12 cellular contexts compared by ENCODE assay signal in the genomic region with DNA sequence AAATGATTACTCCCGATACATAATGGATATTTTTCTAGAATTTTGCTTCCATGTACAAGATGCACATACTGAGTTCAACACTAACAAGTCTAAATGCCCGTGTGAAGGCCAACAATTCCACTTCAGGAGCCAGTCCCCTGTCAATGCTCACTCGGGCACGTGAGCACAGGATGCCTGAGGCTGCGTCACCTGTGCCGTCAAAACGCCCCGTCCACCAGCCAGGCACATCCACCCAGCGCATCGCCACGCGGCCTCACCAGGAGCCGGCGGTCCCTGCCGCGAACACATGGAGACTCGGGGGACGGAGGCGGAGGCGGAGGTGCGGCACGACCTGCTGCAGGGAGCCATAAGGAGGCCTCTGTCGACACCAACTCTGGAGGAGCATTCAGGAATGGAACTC. TPM values are rescaled to one million over a fixed set of nuclear protein-coding genes. Genes with fewer than 3 reads are reported as not detected.
DNase-seq lines count a peak whose midpoint lies in the region; ATAC-seq and TF ChIP-seq lines count a peak whose summit lies in the region.
"Had no signal": no experiment of that assay in that cellular context is flagged by ENCODE, and none has a peak within 500 bp of the region (broad histone marks: within the 10 kb centered on the region; RNA-seq: fewer than 3 reads in every experiment).

No MANE protein-coding gene starts in this region.

- ATAC-seq in HG03520 (IDR thresholded peaks at IDR 0.05; ENCODE audit: unreplicated experiment), result no peak

- intact Hi-C loops in transverse colon (cut with DNase I; ENCODE audit: low total_unique reads), result loop anchor here (10.0 kb wide), 1 partner anchor 215 kb away; no protein-coding TSS in a partner anchor

- no peak for TF ChIP-seq POLR2A in transverse colon (IDR thresholded peaks at IDR 0.05)

- no peak overlapping the region for H3K4me3 ChIP-seq in transverse colon
- H3K4me3 ChIP-seq: HAP-1 had no signal

- H3K9me3 ChIP-seq in transverse colon, result no peaks in the 10 kb centered on the region
- H3K9me3 ChIP-seq: HAP-1, SK-N-SH had no signal

- no peak for TF ChIP-seq CTCF in transverse colon (IDR thresholded peaks at IDR 0.05)

- peaks cover 0 to 4% (median 2%) of the 10 kb centered on the region in 4 donors for H3K36me3 ChIP-seq in transverse colon

- DNase-seq in activated CD8-positive, alpha-beta memory T cell treated with anti-CD3 and anti-CD28 coated beads, Interleukin-2, amount 50 U/mL, for 48 hours, result peak; percentile 44
- no peak for DNase-seq in activated CD8-positive, alpha-beta memory T cell treated with anti-CD3 and anti-CD28 coated beads, Interleukin-2, amount 50 U/mL, for 4 hours
- DNase-seq in ecto neural progenitor cell (ENCODE audit: low spot score) (peak; percentile 47), middle frontal gyrus (ENCODE audit: extremely low spot score, low spot score) (peak; percentile 47), transverse colon (no peak), NCI-H2081 (lab: John Stamatoyannopoulos, UW) (no peak), NCI-H2196 treated with DMSO at 0.1 percent for 48 hours (lab: John Stamatoyannopoulos, UW; ENCODE audit: unreplicated experiment) (no peak)
- DNase-seq: NCI-H1105, SK-N-SH had no signal

- H3K4me1 ChIP-seq in transverse colon, result peaks cover 48 to 64% (median 49%) of the 10 kb centered on the region in 4 donors
- H3K4me1 ChIP-seq: HAP-1, parathyroid adenoma had no signal

- WGBS in transverse colon (ENCODE audit: low coverage in 1 of 2), 2 donors, result 86 to 88% methylated on average over 2 to 23 of the region's 23 CpGs

- H3K27ac ChIP-seq in transverse colon, result peak overlapping the region; percentile 21 to 57 (median 33)
- H3K27ac ChIP-seq: parathyroid adenoma had no signal

- in situ Hi-C loops in transverse colon (cut with MboI; ENCODE audit: low pct_ligation_motif_present in 1 of 4, low pct_unique_long_range_greater_than_20kb in 1 of 4, low sequenced_read_pairs in 3 of 4), result loop anchor here in 3 of 4 donors (25.0 kb wide), 1 partner anchor 213 kb away; no protein-coding TSS in a partner anchor

- no peak for TF ChIP-seq EP300 in transverse colon (IDR thresholded peaks at IDR 0.05; ENCODE audit: low read depth)

- no peaks in the 10 kb centered on the region for H3K27me3 ChIP-seq in transverse colon

RNA-seq across cellular contexts. Expression of a gene that starts 9.8 kb away (rescaled TPM):
- total RNA-seq in transverse colon, result 100 to 1,000 TPM in 1 of 4 donors, 10 to 100 TPM in 3; 25.9 to 132 (median 50.4) TPM

Comparison
In these comparisons a context has a peak if more than half of its experiments do, and no peak if none do; other contexts are left out.
1. DNase-seq: peak in activated CD8-positive, alpha-beta memory T cell treated with anti-CD3 and anti-CD28 coated beads, Interleukin-2, amount 50 U/mL, for 48 hours (single experiment), ecto neural progenitor cell (single experiment) and middle frontal gyrus (single experiment); none in activated CD8-positive, alpha-beta memory T cell treated with anti-CD3 and anti-CD28 coated beads, Interleukin-2, amount 50 U/mL, for 4 hours (single experiment), transverse colon (single experiment), NCI-H2081 (0 of 2) and NCI-H2196 treated with DMSO at 0.1 percent for 48 hours (single experiment).